Comparison of ENCODE assay signal across 11 cellular contexts in genomic region chr19:17725422-17726078, GRCh38. TPM values are rescaled to one million over a fixed set of nuclear protein-coding genes. Genes with fewer than 3 reads are reported as not detected.
A peak's percentile ranks its signal among the peaks of the same experiment; 100 is the strongest.
DNase-seq lines count a peak whose midpoint lies in the region; ATAC-seq and TF ChIP-seq lines count a peak whose summit lies in the region.
"Had no signal": no experiment of that assay in that cellular context is flagged by ENCODE, and none has a peak within 500 bp of the region (broad histone marks: within the 10 kb centered on the region; RNA-seq: fewer than 3 reads in every experiment).

No MANE protein-coding gene starts in this region.

- H3K4me3 Mint-ChIP-seq in activated B cell treated with CpG ODN at 0.5 μM for 24 hours, result no peak overlapping the region

- intact Hi-C loops in activated B cell treated with CpG ODN at 0.5 μM for 24 hours (cut with micrococcal nuclease) (loop anchor here (1.0 kb wide), 1 partner anchor 41 kb away; no protein-coding TSS in a partner anchor), psoas muscle (cut with DNase I) (no loop called here)

- no peak overlapping the region for H3K27ac ChIP-seq in mesenchymal stem cell (ENCODE audit: low read length, poor library complexity, severe bottlenecking)
- H3K27ac ChIP-seq in psoas muscle, result no peak overlapping the region

- H2BK12ac ChIP-seq in mesenchymal stem cell (ENCODE audit: low read length in 2 of 2), result no peak overlapping the region

- H4K91ac ChIP-seq in mesenchymal stem cell (ENCODE audit: low read length), result peak overlapping the region; percentile 29

- no peak overlapping the region for H2AFZ ChIP-seq in mesenchymal stem cell (ENCODE audit: low read depth, low read length)

- H3K27ac Mint-ChIP-seq in activated B cell treated with CpG ODN at 0.5 μM for 24 hours, result no peak overlapping the region

- CTCF ChIA-PET in activated B cell treated with CpG ODN at 0.5 μM for 24 hours (lab: Charles Lee), result interaction anchor here (0.7 to 2.9 kb wide), 5 partner anchors 22 to 60 kb away, joined by 3 to 22 read pairs (median 4); no protein-coding TSS in a partner anchor

- no peak overlapping the region for H2AK5ac ChIP-seq in mesenchymal stem cell (ENCODE audit: low read length, severe bottlenecking)

- H3K4me2 ChIP-seq in mesenchymal stem cell (ENCODE audit: low read length, poor library complexity, severe bottlenecking), result no peak overlapping the region

- H3K79me1 ChIP-seq in mesenchymal stem cell (replicated peaks; ENCODE audit: low read length, poor library complexity, severe bottlenecking), result peaks cover 69% of the 10 kb centered on the region

- H2BK120ac ChIP-seq in mesenchymal stem cell (ENCODE audit: low read depth, low read length), result no peak overlapping the region

- peaks cover 68% of the 10 kb centered on the region for H3K36me3 Mint-ChIP-seq in activated B cell treated with CpG ODN at 0.5 μM for 24 hours (ENCODE audit: low read depth)

- no peak overlapping the region for H2BK5ac ChIP-seq in mesenchymal stem cell (ENCODE audit: low read depth, low read length, poor library complexity, severe bottlenecking)

- H3K4me3 ChIP-seq in AG10803 (ENCODE audit: low read length), result no peak overlapping the region
- no peak overlapping the region for H3K4me3 ChIP-seq in mesenchymal stem cell (ENCODE audit: insufficient read depth in 1 of 2, low read depth in 1 of 2, low read length in 2 of 2)
- no peak overlapping the region for H3K4me3 ChIP-seq in psoas muscle

- H3K36me3 ChIP-seq in mesenchymal stem cell (ENCODE audit: control insufficient read depth in 1 of 2, insufficient read depth in 2 of 2, low read depth in 1 of 2, low read length in 2 of 2), result peaks cover 61 to 84% of the 10 kb centered on the region in 2 experiments
- peaks cover 7 to 82% of the 10 kb centered on the region in 2 donors for H3K36me3 ChIP-seq in psoas muscle (ENCODE audit: insufficient read depth in 1 of 2, low read depth in 1 of 2)

- ATAC-seq in activated B cell treated with CpG ODN at 0.5 μM for 24 hours (ENCODE audit: low read depth) (peak; percentile 54), psoas muscle (no peak)

- H3K9me3 Mint-ChIP-seq in activated B cell treated with CpG ODN at 0.5 μM for 24 hours, result no peaks in the 10 kb centered on the region

- H3K14ac ChIP-seq in mesenchymal stem cell (ENCODE audit: low read length in 2 of 2), result no peak overlapping the region

- no peak overlapping the region for H2BK15ac ChIP-seq in mesenchymal stem cell (ENCODE audit: low read depth, poor library complexity, severe bottlenecking)

- H4K8ac ChIP-seq in mesenchymal stem cell (ENCODE audit: low read length), result no peak overlapping the region

- WGBS in mesenchymal stem cell, result 92% methylated on average over 19 of the region's 21 CpGs
- 87 to 88% (median 87%) methylated on average over 21 of the region's 21 CpGs for WGBS in psoas muscle, 3 donors

- H3K4me1 ChIP-seq in mesenchymal stem cell (ENCODE audit: control insufficient read depth, insufficient read depth, low read depth, low read length), result peaks cover 13% of the 10 kb centered on the region
- peaks cover 17% of the 10 kb centered on the region for H3K4me1 ChIP-seq in psoas muscle

- DNase-seq in AG10803 (ENCODE audit: low read depth) (no peak), GM20000 (ENCODE audit: low spot score) (no peak), activated B cell treated with CpG ODN at 0.5 μM for 24 hours (no peak), mesenchymal stem cell (no peak), GM19238 (ENCODE audit: insufficient read length, low spot score) (no peak), psoas muscle (no peak), NCI-H128 (lab: John Stamatoyannopoulos, UW; ENCODE audit: unreplicated experiment) (no peak), NAMALWA (ENCODE audit: low spot score) (no peak)
- DNase-seq: activated effector memory CD4-positive, alpha-beta T cell treated with anti-CD3 and anti-CD28 coated beads, Interleukin-2, amount 50 U/mL, for 16 hours; NCI-H526; T-helper 9 cell had no signal

- H3K23ac ChIP-seq in mesenchymal stem cell (ENCODE audit: low read length in 2 of 2), result no peak overlapping the region

- peaks cover 26% of the 10 kb centered on the region for H3K4me1 Mint-ChIP-seq in activated B cell treated with CpG ODN at 0.5 μM for 24 hours

- no peak overlapping the region for H3K9ac ChIP-seq in mesenchymal stem cell (ENCODE audit: low read length)

- H3K27me3 ChIP-seq in mesenchymal stem cell (ENCODE audit: control insufficient read depth in 1 of 2, insufficient read depth in 1 of 2, low read length in 2 of 2), result no peaks in the 10 kb centered on the region
- no peaks in the 10 kb centered on the region for H3K27me3 ChIP-seq in psoas muscle (ENCODE audit: insufficient read depth in 3 of 3, low read length in 2 of 3)

- no peaks in the 10 kb centered on the region for H3K9me3 ChIP-seq in mesenchymal stem cell (ENCODE audit: control insufficient read depth, low read length)
- no peaks in the 10 kb centered on the region for H3K9me3 ChIP-seq in psoas muscle

- TF ChIP-seq CTCF in AG10803 (conservative IDR thresholded peaks at IDR 0.05; ENCODE audit: low read length) (peak; percentile 13; the same call in 1 of the 2 replicates), GM20000 (IDR thresholded peaks at IDR 0.05; ENCODE audit: extremely low read depth, missing control alignments) (peak; percentile 48), activated B cell treated with CpG ODN at 0.5 μM for 24 hours (IDR thresholded peaks at IDR 0.05) (no peak), psoas muscle (IDR thresholded peaks at IDR 0.05) (no peak)

- POLR2A ChIA-PET in activated B cell treated with CpG ODN at 0.5 μM for 24 hours (lab: Charles Lee), result interaction anchor here (1.0 to 1.5 kb wide), 3 partner anchors 27 to 134 kb away, joined by 3 to 7 read pairs (median 3); partner anchors contain the start of gene RPL18A

- no peaks in the 10 kb centered on the region for H3K27me3 Mint-ChIP-seq in activated B cell treated with CpG ODN at 0.5 μM for 24 hours

- no peak overlapping the region for H3K18ac ChIP-seq in mesenchymal stem cell (ENCODE audit: low read depth in 1 of 2, low read length in 2 of 2)

- H3K4ac ChIP-seq in mesenchymal stem cell (ENCODE audit: low read depth in 1 of 2, low read length in 2 of 2), result no peak overlapping the region

RNA-seq across cellular contexts. Expression of gene MAP1S, which starts 6.3 kb away (rescaled TPM):
- 65.6 and 80.5 TPM in 2 replicates for total RNA-seq in activated B cell treated with CpG ODN at 0.5 μM for 24 hours
- polyA plus RNA-seq in mesenchymal stem cell (2013, experiment 1 of 2), result 30.5 TPM
- 31.4 TPM for polyA plus RNA-seq in mesenchymal stem cell (2013, experiment 2 of 2)
- 10 to 100 TPM; 42.4 to 60.6 (median 49.1) TPM for total RNA-seq in psoas muscle
- 10 to 100 TPM; 19.1 to 37.0 (median 24.3) TPM for polyA plus RNA-seq in psoas muscle

RNA-seq across cellular contexts. Expression of gene FCHO1, which starts 25.7 kb away (rescaled TPM):
- total RNA-seq in activated B cell treated with CpG ODN at 0.5 μM for 24 hours, result 81.8 and 103 TPM in 2 replicates
- 2.2 TPM for polyA plus RNA-seq in mesenchymal stem cell (2013, experiment 1 of 2)
- 1.9 TPM for polyA plus RNA-seq in mesenchymal stem cell (2013, experiment 2 of 2)
- total RNA-seq in psoas muscle, result under 1 TPM; 0.15 to 0.68 (median 0.58) TPM
- polyA plus RNA-seq in psoas muscle, result under 1 TPM in 2 of 3 donors, not detected in 1; 0.10 to 0.22 TPM

RNA-seq across cellular contexts. Expression of gene UNC13A, which starts 37.4 kb away (rescaled TPM):
- total RNA-seq in activated B cell treated with CpG ODN at 0.5 μM for 24 hours (0.02 and 0.04 TPM in 2 replicates), psoas muscle (under 1 TPM in 2 of 4 donors, not detected in 2; 0.04 to 0.19 TPM)
- polyA plus RNA-seq in mesenchymal stem cell (2013, experiment 1 of 2), result 0.43 TPM
- polyA plus RNA-seq in mesenchymal stem cell (2013, experiment 2 of 2), result 0.37 TPM
- under 1 TPM in 2 of 3 donors, not detected in 1; 0.04 to 0.05 TPM for polyA plus RNA-seq in psoas muscle

Comparison
In these comparisons a context has a peak if more than half of its experiments do, and no peak if none do; other contexts are left out.
1. CTCF ChIP-seq: peak in AG10803 (single experiment) and GM20000 (single experiment); none in activated B cell treated with CpG ODN at 0.5 μM for 24 hours (single experiment) and psoas muscle (single experiment).
2. RNA of gene FCHO1, which starts 25.7 kb away (total RNA-seq): 81.8 to 103 TPM in activated B cell treated with CpG ODN at 0.5 μM for 24 hours; 0.15 to 0.68 TPM in psoas muscle; every median in the first group is over 10 times any median in the second.